ENCODE assay signal across 1 cellular context in genomic region chr22:46250035-46250782, GRCh38.
A peak's percentile ranks its signal among the peaks of the same experiment; 100 is the strongest.
TF ChIP-seq lines count a peak whose summit lies in the region.

TSS of gene CDPF1 (minus strand) at chr22:46250293. CDS start at chr22:46248284, 2,009 bp downstream.

TF ChIP-seq in K562, 482 proteins besides CTCF, POLR2A, EP300 and RAD21 (continued from another document and continues in another):
- TF ChIP-seq HINFP (tag; conservative IDR thresholded peaks at IDR 0.05; ENCODE audit: low read depth) (no peak), HNRNPUL1 (IDR thresholded peaks at IDR 0.05; ENCODE audit: low read length) (no peak), SFPQ (IDR thresholded peaks at IDR 0.05; ENCODE audit: low read depth, low read length) (no peak), ELK3 (CRISPR knock-in tag; IDR thresholded peaks at IDR 0.05) (no peak), SETDB1 (IDR thresholded peaks at IDR 0.05; ENCODE audit: low read length) (no peak), HES1 (IDR thresholded peaks at IDR 0.05; ENCODE audit: low read depth) (no peak), ZNF449 (CRISPR knock-in tag; IDR thresholded peaks at IDR 0.05) (no peak), EP400 (IDR thresholded peaks at IDR 0.05) (peak; percentile 35; the same call in 1 of the 2 replicates), NELFE (IDR thresholded peaks at IDR 0.05; ENCODE audit: insufficient read depth, insufficient read length) (no peak), THRB (CRISPR knock-in tag; conservative IDR thresholded peaks at IDR 0.05) (no peak), RB1 (IDR thresholded peaks at IDR 0.05; ENCODE audit: low read depth) (no peak; the same call in 1 of the 2 replicates), SIRT6 (IDR thresholded peaks at IDR 0.05; ENCODE audit: low read depth, low read length) (no peak), ZBTB12 (CRISPR knock-in tag; IDR thresholded peaks at IDR 0.05) (no peak), NONO (IDR thresholded peaks at IDR 0.05; ENCODE audit: low read depth in 2 of 2, low read length in 1 of 2) (peak in 1 of 2 experiments; percentile 47; a peak in 1 of 4 replicates), ZNF584 (CRISPR knock-in tag; IDR thresholded peaks at IDR 0.05; ENCODE audit: low read depth) (no peak), CBX1 (IDR thresholded peaks at IDR 0.05; ENCODE audit: low read depth) (no peak), ETV1 (tag; conservative IDR thresholded peaks at IDR 0.05; ENCODE audit: low read depth) (0 out of 2 replicates have a peak, but pooled peaks have one; percentile 7), POLR3A (IDR thresholded peaks at IDR 0.05; ENCODE audit: borderline replicate concordance, extremely low read depth, insufficient read depth, insufficient read length) (no peak), SP1 (CRISPR knock-in tag; IDR thresholded peaks at IDR 0.05) (no peak), CREB3 (tag; conservative IDR thresholded peaks at IDR 0.05; ENCODE audit: low read depth) (no peak), PHTF2 (CRISPR knock-in tag; IDR thresholded peaks at IDR 0.05) (no peak), BCLAF1 (IDR thresholded peaks at IDR 0.05; ENCODE audit: borderline replicate concordance in 1 of 2, control insufficient read depth in 1 of 2, low read depth in 2 of 2, low read length in 1 of 2) (no peak), RAD51 (IDR thresholded peaks at IDR 0.05; ENCODE audit: borderline replicate concordance, low read depth) (no peak), CGGBP1 (CRISPR knock-in tag; IDR thresholded peaks at IDR 0.05) (no peak), HDAC3 (IDR thresholded peaks at IDR 0.05; ENCODE audit: borderline replicate concordance, partially characterized antibody) (no peak), ZNF507 (tag; conservative IDR thresholded peaks at IDR 0.05) (no peak), REST (CRISPR knock-in tag; IDR thresholded peaks at IDR 0.05; ENCODE audit: low read depth) (0 out of 2 replicates have a peak, but pooled peaks have one; percentile 21), E2F4 (CRISPR knock-in tag; IDR thresholded peaks at IDR 0.05; ENCODE audit: low read depth) (no peak), KAT8 (IDR thresholded peaks at IDR 0.05; ENCODE audit: low read depth) (no peak), CCNT2 (IDR thresholded peaks at IDR 0.05; ENCODE audit: borderline replicate concordance, extremely low read depth, insufficient read length, low read depth, low read length) (peak; percentile 38), NR2C2 (CRISPR knock-in tag; IDR thresholded peaks at IDR 0.05) (no peak), NR2C2 (tag; IDR thresholded peaks at IDR 0.05) (peak; percentile 6; the same call in 1 of the 2 replicates), DIDO1 (tag; IDR thresholded peaks at IDR 0.05; ENCODE audit: low read depth) (no peak), SMAD4 (CRISPR knock-in tag; conservative IDR thresholded peaks at IDR 0.05) (no peak; the same call in 1 of the 2 replicates), NR4A1 (CRISPR knock-in tag; IDR thresholded peaks at IDR 0.05) (no peak), NR4A1 (tag; IDR thresholded peaks at IDR 0.05) (no peak), CAMTA2 (CRISPR knock-in tag; conservative IDR thresholded peaks at IDR 0.05) (no peak), HMG20B (CRISPR knock-in tag; IDR thresholded peaks at IDR 0.05) (no peak), SAFB (IDR thresholded peaks at IDR 0.05; ENCODE audit: borderline replicate concordance, low read depth, low read length) (peak; percentile 50; the same call in 1 of the 2 replicates), XRCC3 (IDR thresholded peaks at IDR 0.05) (no peak), PKNOX1 (IDR thresholded peaks at IDR 0.05) (no peak)
